Comparison of ENCODE assay signal across 28 cellular contexts in the genomic region with DNA sequence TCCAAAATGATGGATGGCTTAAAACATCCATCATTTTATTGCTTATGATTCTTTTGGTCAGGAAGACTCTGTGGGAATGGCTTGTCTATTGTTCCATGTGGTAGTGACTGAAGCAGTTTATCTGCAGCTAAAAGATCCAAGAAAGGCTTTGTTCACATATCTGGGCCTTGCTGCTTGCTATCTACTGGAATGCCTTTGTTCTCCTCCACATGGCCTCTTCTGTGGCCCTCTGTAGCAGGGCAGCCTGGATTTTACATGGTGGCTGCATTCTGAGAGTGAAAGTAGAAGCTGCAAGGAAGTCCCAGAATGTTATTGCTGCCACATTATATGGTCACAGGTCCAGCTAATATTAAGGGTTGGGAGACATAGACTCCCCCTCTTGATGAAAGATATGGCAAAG. TPM values are rescaled to one million over a fixed set of nuclear protein-coding genes. Genes with fewer than 3 reads are reported as not detected.
DNase-seq lines count a peak whose midpoint lies in the region; ATAC-seq and TF ChIP-seq lines count a peak whose summit lies in the region.
"Had no signal": no experiment of that assay in that cellular context is flagged by ENCODE, and none has a peak within 500 bp of the region (broad histone marks: within the 10 kb centered on the region; RNA-seq: fewer than 3 reads in every experiment).

No MANE protein-coding gene starts in this region.

- no peak overlapping the region for H3K4me3 ChIP-seq in cardiac muscle cell
- H3K4me3 ChIP-seq in right atrium auricular region = no peak overlapping the region
- H3K4me3 ChIP-seq in tibial nerve = no peak overlapping the region
- H3K4me3 ChIP-seq in ovary = no peak overlapping the region
- H3K4me3 ChIP-seq: HAP-1, PC-9, sigmoid colon, thoracic aorta, uterus had no signal

- no peak for TF ChIP-seq EP300 in tibial nerve (IDR thresholded peaks at IDR 0.05)
- no peak for TF ChIP-seq EP300 in ovary (IDR thresholded peaks at IDR 0.05)

- H3K27me3 ChIP-seq in cardiac muscle cell = no peaks in the 10 kb centered on the region
- H3K27me3 ChIP-seq in right atrium auricular region = no peaks in the 10 kb centered on the region
- no peaks in the 10 kb centered on the region for H3K27me3 ChIP-seq in tibial nerve
- no peaks in the 10 kb centered on the region for H3K27me3 ChIP-seq in ovary
- H3K27me3 ChIP-seq: brain microvascular endothelial cell, sigmoid colon, uterus had no signal

- H3K4me1 ChIP-seq in cardiac muscle cell (ENCODE audit: low read depth) (no peaks in the 10 kb centered on the region), right atrium auricular region (no peaks in the 10 kb centered on the region), tibial nerve (no peaks in the 10 kb centered on the region), ovary (ENCODE audit: insufficient read depth) (no peaks in the 10 kb centered on the region)
- H3K4me1 ChIP-seq: HAP-1, sigmoid colon, uterus had no signal

- no peak for ATAC-seq in HG02981 (IDR thresholded peaks at IDR 0.05; ENCODE audit: unreplicated experiment)
- ATAC-seq: CD8-positive, alpha-beta T cell; Right ventricle myocardium inferior; stimulated activated memory B cell treated with anti-CD40 and anti-IgM and Interleukin-4, amounts not matched to agents 10 μg/mL and 1 μg/mL and 100 μg/mL, for 72 hours had no signal

- intact Hi-C loops in ovary (cut with DNase I) = no loop called here

- peaks cover 8% of the 10 kb centered on the region for H3K36me3 ChIP-seq in cardiac muscle cell
- H3K36me3 ChIP-seq in right atrium auricular region = peaks cover 6% of the 10 kb centered on the region
- H3K36me3 ChIP-seq in tibial nerve = peaks cover 0 to 41% (median 0%) of the 10 kb centered on the region in 3 donors
- no peaks in the 10 kb centered on the region for H3K36me3 ChIP-seq in ovary
- H3K36me3 ChIP-seq: brain microvascular endothelial cell, HAP-1, thoracic aorta, uterus had no signal

- H3K4me3 Mint-ChIP-seq in endothelial cell (ENCODE audit: unreplicated experiment) = no peak overlapping the region
- H3K4me3 Mint-ChIP-seq: activated CD4-positive, alpha-beta T cell treated with anti-CD3 and anti-CD28 coated beads, Interleukin-2, amount 10 ng/mL, durations not matched to agents 24 days and 14 days; activated naive CD4-positive, alpha-beta T cell treated with anti-CD3 and anti-CD28 coated beads, Interleukin-2, amount 10 ng/mL, durations not matched to agents 7 days and 5 days; CD8-positive, alpha-beta T cell; nephron progenitor cell; stimulated activated memory B cell treated with anti-CD40 and anti-IgM and Interleukin-4, amounts not matched to agents 10 μg/mL and 1 μg/mL and 100 μg/mL, for 72 hours had no signal

- peak overlapping the region; percentile 16 for H3K27ac ChIP-seq in cardiac muscle cell
- no peak overlapping the region for H3K27ac ChIP-seq in right atrium auricular region
- H3K27ac ChIP-seq in tibial nerve = no peak overlapping the region
- no peak overlapping the region for H3K27ac ChIP-seq in ovary
- H3K27ac ChIP-seq: brain microvascular endothelial cell, PC-9, sigmoid colon, thoracic aorta, uterus had no signal

- TF ChIP-seq POLR2A in tibial nerve (IDR thresholded peaks at IDR 0.05) (no peak), ovary (IDR thresholded peaks at IDR 0.05) (no peak)

- H3K36me3 Mint-ChIP-seq in endothelial cell (ENCODE audit: low read depth, unreplicated experiment) = no peaks in the 10 kb centered on the region

- TF ChIP-seq CTCF in cardiac muscle cell (IDR thresholded peaks at IDR 0.05; ENCODE audit: low read depth, low read length) = no peak
- no peak for TF ChIP-seq CTCF in right atrium auricular region (IDR thresholded peaks at IDR 0.05)
- no peak for TF ChIP-seq CTCF in endothelial cell (IDR thresholded peaks at IDR 0.05; ENCODE audit: unreplicated experiment)
- TF ChIP-seq CTCF in tibial nerve (IDR thresholded peaks at IDR 0.05) = no peak
- TF ChIP-seq CTCF in ovary (IDR thresholded peaks at IDR 0.05) = no peak

- DNase-seq in cardiac muscle cell (ENCODE audit: low read depth in 1 of 2, low spot score in 1 of 2) (peak; percentile 1 to 4), right atrium auricular region (ENCODE audit: low spot score) (no peak), endothelial cell (ENCODE audit: low spot score) (no peak), midbrain (lab: John Stamatoyannopoulos, UW) (peak; percentile 47), tibial nerve (ENCODE audit: low spot score in 2 of 2) (no peak), ovary (no peak)
- DNase-seq in activated CD4-positive, alpha-beta T cell treated with anti-CD3 and anti-CD28 coated beads for 4 hours = no peak
- DNase-seq: 8988T; activated CD4-positive, alpha-beta T cell treated with anti-CD3 and anti-CD28 coated beads, Interleukin-2, amount 10 ng/mL, durations not matched to agents 24 days and 14 days; activated naive CD4-positive, alpha-beta T cell treated with anti-CD3 and anti-CD28 coated beads, Interleukin-2, amount 10 ng/mL, durations not matched to agents 7 days and 5 days; activated T-cell treated with anti-CD3 and anti-CD28 coated beads, Interleukin-2, amount 50 U/mL, for 48 hours; brain microvascular endothelial cell; CD8-positive, alpha-beta T cell; IMR-90; kidney; NCI-H1694 treated with DMSO at 0.1 percent for 48 hours; NCI-H524; nephron progenitor cell; NK-92 treated with Interleukin-12 subunit alpha and Interleukin-12 subunit beta, amount 100 ng/mL, for 24 hours; PC-9; sigmoid colon; stimulated activated CD4-positive, alpha-beta T cell treated with anti-CD3 and anti-CD28 coated beads, Interleukin-4, amount 100 ng/mL, for 4 hours; uterus had no signal

- no peaks in the 10 kb centered on the region for H3K27me3 Mint-ChIP-seq in endothelial cell (ENCODE audit: unreplicated experiment)
- H3K27me3 Mint-ChIP-seq: activated CD4-positive, alpha-beta T cell treated with anti-CD3 and anti-CD28 coated beads, Interleukin-2, amount 10 ng/mL, durations not matched to agents 24 days and 14 days; activated naive CD4-positive, alpha-beta T cell treated with anti-CD3 and anti-CD28 coated beads, Interleukin-2, amount 10 ng/mL, durations not matched to agents 7 days and 5 days; stimulated activated memory B cell treated with anti-CD40 and anti-IgM and Interleukin-4, amounts not matched to agents 10 μg/mL and 1 μg/mL and 100 μg/mL, for 72 hours had no signal

- peak overlapping the region; percentile 32 for H3K27ac Mint-ChIP-seq in endothelial cell (ENCODE audit: unreplicated experiment)
- H3K27ac Mint-ChIP-seq: activated CD4-positive, alpha-beta T cell treated with anti-CD3 and anti-CD28 coated beads, Interleukin-2, amount 10 ng/mL, durations not matched to agents 24 days and 14 days; activated naive CD4-positive, alpha-beta T cell treated with anti-CD3 and anti-CD28 coated beads, Interleukin-2, amount 10 ng/mL, durations not matched to agents 7 days and 5 days; CD8-positive, alpha-beta T cell; nephron progenitor cell; stimulated activated memory B cell treated with anti-CD40 and anti-IgM and Interleukin-4, amounts not matched to agents 10 μg/mL and 1 μg/mL and 100 μg/mL, for 72 hours had no signal

- no peaks in the 10 kb centered on the region for H3K9me3 Mint-ChIP-seq in endothelial cell (ENCODE audit: unreplicated experiment)
- H3K9me3 Mint-ChIP-seq: activated CD4-positive, alpha-beta T cell treated with anti-CD3 and anti-CD28 coated beads, Interleukin-2, amount 10 ng/mL, durations not matched to agents 24 days and 14 days; activated naive CD4-positive, alpha-beta T cell treated with anti-CD3 and anti-CD28 coated beads, Interleukin-2, amount 10 ng/mL, durations not matched to agents 7 days and 5 days; CD8-positive, alpha-beta T cell; nephron progenitor cell; stimulated activated memory B cell treated with anti-CD40 and anti-IgM and Interleukin-4, amounts not matched to agents 10 μg/mL and 1 μg/mL and 100 μg/mL, for 72 hours had no signal

- H3K9me3 ChIP-seq in cardiac muscle cell (ENCODE audit: low read depth) (no peaks in the 10 kb centered on the region), right atrium auricular region (no peaks in the 10 kb centered on the region), tibial nerve (no peaks in the 10 kb centered on the region), ovary (no peaks in the 10 kb centered on the region)
- H3K9me3 ChIP-seq: HAP-1, sigmoid colon, thoracic aorta, uterus had no signal

- H3K4me1 Mint-ChIP-seq in endothelial cell (ENCODE audit: unreplicated experiment) = no peaks in the 10 kb centered on the region
- H3K4me1 Mint-ChIP-seq: activated CD4-positive, alpha-beta T cell treated with anti-CD3 and anti-CD28 coated beads, Interleukin-2, amount 10 ng/mL, durations not matched to agents 24 days and 14 days; activated naive CD4-positive, alpha-beta T cell treated with anti-CD3 and anti-CD28 coated beads, Interleukin-2, amount 10 ng/mL, durations not matched to agents 7 days and 5 days; nephron progenitor cell had no signal

RNA-seq across cellular contexts. Expression of a gene that starts 35.1 kb away (rescaled TPM):
- total RNA-seq in cardiac muscle cell (26.9 and 37.4 TPM in 2 replicates), right atrium auricular region (10 to 100 TPM; 29.4 to 40.5 TPM), endothelial cell (ENCODE audit: unreplicated experiment) (24.9 TPM), tibial nerve (100 to 1,000 TPM in 1 of 4 donors, 10 to 100 TPM in 3; 59.1 to 101 (median 76.1) TPM), ovary (10 to 100 TPM; 33.9 to 50.1 (median 40.6) TPM)
- polyA plus RNA-seq in cardiac muscle cell (19.5 and 31.6 TPM in 2 replicates), ovary (10 to 100 TPM; 11.9 to 19.2 TPM)

Comparison
In these comparisons a context has a peak if more than half of its experiments do, and no peak if none do; other contexts are left out.
1. DNase-seq: peak in cardiac muscle cell (2 of 2) and midbrain (single experiment); none in right atrium auricular region (single experiment), endothelial cell (single experiment), tibial nerve (0 of 2), ovary (0 of 5) and activated CD4-positive, alpha-beta T cell treated with anti-CD3 and anti-CD28 coated beads for 4 hours (0 of 2).